ENCODE assay signal across 1 cellular context in the genomic region with DNA sequence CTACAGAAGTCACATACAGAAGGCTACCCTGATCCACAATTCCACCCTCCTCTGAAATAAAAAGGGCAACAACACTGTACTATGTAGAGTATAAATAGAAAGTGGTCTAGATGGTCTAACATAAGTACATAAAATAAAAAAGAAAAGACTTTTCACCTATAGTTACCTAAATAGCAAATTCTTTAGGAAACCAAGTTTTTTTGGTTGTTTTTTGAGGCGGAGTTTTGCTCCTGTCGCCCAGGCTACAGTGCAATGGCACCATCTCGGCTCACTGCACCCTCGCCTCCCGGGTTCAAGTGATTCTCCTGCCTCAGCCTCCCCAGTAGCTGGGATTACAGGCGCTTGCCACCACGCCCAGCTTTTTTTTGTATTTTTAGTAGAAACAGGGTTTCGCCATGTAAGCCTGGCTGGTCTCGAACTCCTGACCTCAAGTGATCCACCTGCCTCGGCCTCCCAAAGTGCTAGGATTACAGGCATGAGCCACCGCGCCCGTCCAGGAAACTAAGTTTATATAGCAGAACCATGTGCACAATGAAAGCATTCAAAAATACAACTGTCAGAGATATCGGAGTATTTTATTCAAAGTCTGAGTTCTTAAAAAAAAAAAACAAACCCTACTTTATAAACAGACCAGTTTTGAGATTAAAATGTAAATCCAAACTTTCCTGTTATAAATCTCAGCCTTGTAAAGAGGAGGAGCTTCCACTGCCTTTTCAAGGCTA.
TF ChIP-seq lines count a peak whose summit lies in the region.

No MANE protein-coding gene starts in this region.

TF ChIP-seq in IMR-90, 13 proteins besides CTCF, POLR2A, EP300 and RAD21 (continued from another document):
- no peak for TF ChIP-seq ELK1 (IDR thresholded peaks at IDR 0.05; ENCODE audit: borderline replicate concordance, low read depth, low read length)
- TF ChIP-seq CHD1 (IDR thresholded peaks at IDR 0.05; ENCODE audit: low read depth, low read length) = no peak
- no peak for TF ChIP-seq MXI1 (IDR thresholded peaks at IDR 0.05; ENCODE audit: borderline replicate concordance, low read depth, low read length)
- TF ChIP-seq RFX5 (IDR thresholded peaks at IDR 0.05; ENCODE audit: low read depth, low read length) = no peak
- no peak for TF ChIP-seq CEBPB (IDR thresholded peaks at IDR 0.05; ENCODE audit: low read depth, low read length)
- no peak for TF ChIP-seq MAFK (IDR thresholded peaks at IDR 0.05; ENCODE audit: low read depth, low read length)
- TF ChIP-seq MAZ (IDR thresholded peaks at IDR 0.05; ENCODE audit: borderline replicate concordance, low read depth, low read length) = no peak
- no peak for TF ChIP-seq RCOR1 (IDR thresholded peaks at IDR 0.05; ENCODE audit: insufficient replicate concordance, low read length)
- TF ChIP-seq SMC3 (IDR thresholded peaks at IDR 0.05; ENCODE audit: low read depth, low read length) = no peak
- TF ChIP-seq, protein P1, sequence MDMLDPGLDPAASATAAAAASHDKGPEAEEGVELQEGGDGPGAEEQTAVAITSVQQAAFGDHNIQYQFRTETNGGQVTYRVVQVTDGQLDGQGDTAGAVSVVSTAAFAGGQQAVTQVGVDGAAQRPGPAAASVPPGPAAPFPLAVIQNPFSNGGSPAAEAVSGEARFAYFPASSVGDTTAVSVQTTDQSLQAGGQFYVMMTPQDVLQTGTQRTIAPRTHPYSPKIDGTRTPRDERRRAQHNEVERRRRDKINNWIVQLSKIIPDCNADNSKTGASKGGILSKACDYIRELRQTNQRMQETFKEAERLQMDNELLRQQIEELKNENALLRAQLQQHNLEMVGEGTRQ (IDR thresholded peaks at IDR 0.05; ENCODE audit: low read depth, low read length) = no peak
- no peak for TF ChIP-seq NFE2L2 (IDR thresholded peaks at IDR 0.05; ENCODE audit: low read depth, low read length)
TF ChIP-seq in IMR-90: peak in this region for 0.
